19 cellular contexts compared by ENCODE assay signal in the genomic region with DNA sequence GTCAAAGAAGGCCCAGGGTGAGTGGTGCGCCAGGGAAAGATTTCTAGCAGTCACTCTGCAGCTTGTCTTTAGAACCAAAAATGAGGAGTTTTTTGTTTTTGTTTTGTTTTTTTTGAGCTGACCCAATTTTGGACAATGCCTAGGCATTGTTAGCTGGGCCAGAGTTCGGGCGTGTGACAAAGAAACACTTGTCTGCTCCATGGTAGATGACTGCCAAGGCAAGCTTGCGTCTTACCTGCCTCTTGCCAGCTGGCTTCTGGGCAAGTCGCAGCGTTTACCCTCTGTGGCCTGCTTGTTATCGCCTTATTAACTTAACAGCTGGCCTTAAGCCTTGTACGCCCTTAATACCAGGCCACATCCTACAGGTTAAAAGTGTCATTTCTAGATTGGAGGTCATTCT.
DNase-seq lines count a peak whose midpoint lies in the region; ATAC-seq and TF ChIP-seq lines count a peak whose summit lies in the region.
"Had no signal": no experiment of that assay in that cellular context is flagged by ENCODE, and none has a peak within 500 bp of the region (broad histone marks: within the 10 kb centered on the region; RNA-seq: fewer than 3 reads in every experiment).

No MANE protein-coding gene starts in this region.

- H3K9me3 Mint-ChIP-seq in endothelial cell (ENCODE audit: unreplicated experiment): no peaks in the 10 kb centered on the region
- H3K9me3 Mint-ChIP-seq: CD4-positive, alpha-beta memory T cell; GM23338; stimulated activated naive B cell treated with anti-CD40 and anti-IgM and Interleukin-4, amounts not matched to agents 10 μg/mL and 1 μg/mL and 100 μg/mL, for 72 hours had no signal

- peak in 12 of 14 donors; percentile 29 to 87 (median 73) for DNase-seq in C1 segment of cervical spinal cord (lab: John Stamatoyannopoulos, UW)
- peak; percentile 10 for DNase-seq in NCI-H82 treated with DMSO at 0.1 percent for 48 hours (lab: John Stamatoyannopoulos, UW; ENCODE audit: unreplicated experiment)
- DNase-seq in Right ventricle myocardium superior: peak; percentile 86
- DNase-seq in pons (ENCODE audit: low spot score): peak; percentile 98
- no peak for DNase-seq in endothelial cell (ENCODE audit: low spot score)
- no peak for DNase-seq in stimulated activated CD4-positive, alpha-beta T cell treated with anti-CD3 and anti-CD28 coated beads, Interleukin-15, amount 100 ng/mL, for 24 hours
- no peak for DNase-seq in 8988T
- no peak for DNase-seq in BE2C
- DNase-seq: activated CD4-positive, CD25-positive, alpha-beta regulatory T cell treated with anti-CD3 and anti-CD28 coated beads, Interleukin-2, amount 50 U/mL, for 72 hours; activated CD8-positive, alpha-beta memory T cell treated with anti-CD3 and anti-CD28 coated beads, Interleukin-2, amount 10 ng/mL, durations not matched to agents 7 days and 5 days; activated naive CD4-positive, alpha-beta T cell; CD4-positive, alpha-beta memory T cell; left colon; NCI-H1436; SHP77 treated with DMSO at 0.1 percent for 48 hours; spleen; stimulated activated naive B cell treated with anti-CD40 and anti-IgM and Interleukin-4, amounts not matched to agents 10 μg/mL and 1 μg/mL and 100 μg/mL, for 72 hours; uterus had no signal

- H3K9me3 ChIP-seq in BE2C: no peaks in the 10 kb centered on the region
- H3K9me3 ChIP-seq: spleen, uterus had no signal

- no peaks in the 10 kb centered on the region for H3K4me1 ChIP-seq in BE2C
- H3K4me1 ChIP-seq: spleen, uterus had no signal

- intact Hi-C loops in Right ventricle myocardium superior (cut with DNase I): no loop called here

- H3K4me1 Mint-ChIP-seq in endothelial cell (ENCODE audit: unreplicated experiment): no peaks in the 10 kb centered on the region
- H3K4me1 Mint-ChIP-seq: activated CD8-positive, alpha-beta memory T cell treated with anti-CD3 and anti-CD28 coated beads, Interleukin-2, amount 10 ng/mL, durations not matched to agents 7 days and 5 days; CD4-positive, alpha-beta memory T cell; GM23338; stimulated activated naive B cell treated with anti-CD40 and anti-IgM and Interleukin-4, amounts not matched to agents 10 μg/mL and 1 μg/mL and 100 μg/mL, for 72 hours had no signal

- no peak overlapping the region for H3K4me3 ChIP-seq in BE2C (ENCODE audit: low read depth, low read length)
- H3K4me3 ChIP-seq: GM23338, spleen, uterus had no signal

- no peak for TF ChIP-seq CTCF in endothelial cell (IDR thresholded peaks at IDR 0.05; ENCODE audit: unreplicated experiment)
- TF ChIP-seq CTCF in BE2C (IDR thresholded peaks at IDR 0.05; ENCODE audit: low read depth, low read length): no peak

- no peaks in the 10 kb centered on the region for H3K27me3 ChIP-seq in BE2C
- H3K27me3 ChIP-seq: spleen, uterus had no signal

- peaks cover 6% of the 10 kb centered on the region for H3K36me3 Mint-ChIP-seq in endothelial cell (ENCODE audit: low read depth, unreplicated experiment)

- H3K27me3 Mint-ChIP-seq in endothelial cell (ENCODE audit: unreplicated experiment): no peaks in the 10 kb centered on the region
- H3K27me3 Mint-ChIP-seq: activated CD8-positive, alpha-beta memory T cell treated with anti-CD3 and anti-CD28 coated beads, Interleukin-2, amount 10 ng/mL, durations not matched to agents 7 days and 5 days; CD4-positive, alpha-beta memory T cell; stimulated activated naive B cell treated with anti-CD40 and anti-IgM and Interleukin-4, amounts not matched to agents 10 μg/mL and 1 μg/mL and 100 μg/mL, for 72 hours had no signal

- no peak overlapping the region for H3K27ac Mint-ChIP-seq in endothelial cell (ENCODE audit: unreplicated experiment)
- H3K27ac Mint-ChIP-seq: activated CD8-positive, alpha-beta memory T cell treated with anti-CD3 and anti-CD28 coated beads, Interleukin-2, amount 10 ng/mL, durations not matched to agents 7 days and 5 days; CD4-positive, alpha-beta memory T cell; GM23338; stimulated activated naive B cell treated with anti-CD40 and anti-IgM and Interleukin-4, amounts not matched to agents 10 μg/mL and 1 μg/mL and 100 μg/mL, for 72 hours had no signal

- peak; percentile 96 for ATAC-seq in Right ventricle myocardium superior (ENCODE audit: poor library complexity)
- ATAC-seq: activated CD8-positive, alpha-beta memory T cell treated with anti-CD3 and anti-CD28 coated beads, Interleukin-2, amount 10 ng/mL, durations not matched to agents 7 days and 5 days; GM23338; left colon; stimulated activated naive B cell treated with anti-CD40 and anti-IgM and Interleukin-4, amounts not matched to agents 10 μg/mL and 1 μg/mL and 100 μg/mL, for 72 hours had no signal

- no peaks in the 10 kb centered on the region for H3K36me3 ChIP-seq in BE2C
- H3K36me3 ChIP-seq: uterus had no signal

- H3K4me3 Mint-ChIP-seq in endothelial cell (ENCODE audit: unreplicated experiment): no peak overlapping the region
- H3K4me3 Mint-ChIP-seq: activated CD8-positive, alpha-beta memory T cell treated with anti-CD3 and anti-CD28 coated beads, Interleukin-2, amount 10 ng/mL, durations not matched to agents 7 days and 5 days; CD4-positive, alpha-beta memory T cell; GM23338; stimulated activated naive B cell treated with anti-CD40 and anti-IgM and Interleukin-4, amounts not matched to agents 10 μg/mL and 1 μg/mL and 100 μg/mL, for 72 hours had no signal

Comparison
In these comparisons a context has a peak if more than half of its experiments do, and no peak if none do; other contexts are left out.
1. DNase-seq: peak in C1 segment of cervical spinal cord (12 of 14), NCI-H82 treated with DMSO at 0.1 percent for 48 hours (single experiment), Right ventricle myocardium superior (single experiment) and pons (single experiment); none in endothelial cell (single experiment), stimulated activated CD4-positive, alpha-beta T cell treated with anti-CD3 and anti-CD28 coated beads, Interleukin-15, amount 100 ng/mL, for 24 hours (single experiment), 8988T (single experiment) and BE2C (single experiment).